In the genomic region with DNA sequence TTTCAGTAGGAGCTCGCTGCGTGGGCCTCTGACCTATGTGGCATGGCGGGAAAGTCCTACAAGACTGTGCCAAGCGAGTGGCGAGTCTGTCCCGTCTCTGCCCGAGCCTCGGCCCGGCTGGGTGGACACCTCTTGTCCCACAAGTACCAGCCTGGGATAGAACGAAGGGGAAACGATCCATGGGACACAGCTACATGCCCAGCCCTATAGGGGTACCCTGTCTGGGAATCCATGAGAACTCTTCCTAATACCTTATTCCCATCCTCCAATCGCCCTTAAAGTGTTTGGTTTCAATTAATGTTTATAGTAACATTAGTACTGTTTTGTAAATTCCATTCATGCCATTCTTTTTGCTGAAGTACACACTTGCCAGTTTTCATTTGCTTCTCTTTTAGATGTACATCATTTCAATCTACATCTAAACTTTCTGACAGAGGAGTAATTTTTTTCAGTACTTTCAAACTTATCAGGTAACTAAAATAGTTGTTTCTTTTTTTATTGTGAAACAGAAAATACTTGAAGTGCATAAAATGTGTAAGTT, we compare ENCODE assay signal across 1 cellular context.
TF ChIP-seq lines count a peak whose summit lies in the region.

No MANE protein-coding gene starts in this region.

TF ChIP-seq in HepG2, 621 proteins besides CTCF, POLR2A, EP300 and RAD21:
- TF ChIP-seq ZNF274 (CRISPR knock-in tag; IDR thresholded peaks at IDR 0.05) (peak; percentile 8; the same call in 1 of the 2 replicates), ZNF547 (CRISPR knock-in tag; IDR thresholded peaks at IDR 0.05) (peak; percentile 7; the same call in 1 of the 2 replicates), ZNF563 (CRISPR knock-in tag; IDR thresholded peaks at IDR 0.05) (no peak), HES4 (CRISPR knock-in tag; IDR thresholded peaks at IDR 0.05; ENCODE audit: borderline replicate concordance) (0 out of 2 replicates have a peak, but pooled peaks have one; percentile 31), KLF6 (CRISPR knock-in tag; IDR thresholded peaks at IDR 0.05) (no peak), ZNF629 (CRISPR knock-in tag; conservative IDR thresholded peaks at IDR 0.05) (no peak), MED13 (CRISPR knock-in tag; IDR thresholded peaks at IDR 0.05) (0 out of 2 replicates have a peak, but pooled peaks have one; percentile 13), ONECUT2 (CRISPR knock-in tag; IDR thresholded peaks at IDR 0.05) (no peak), LCORL (IDR thresholded peaks at IDR 0.05) (no peak), LCORL (CRISPR knock-in tag; IDR thresholded peaks at IDR 0.05) (peak; percentile 43; the same call in 1 of the 2 replicates), DR1 (CRISPR knock-in tag; IDR thresholded peaks at IDR 0.05) (no peak), ZNF160 (CRISPR knock-in tag; IDR thresholded peaks at IDR 0.05) (peak; percentile 10; the same call in 1 of the 2 replicates), ZNF777 (CRISPR knock-in tag; IDR thresholded peaks at IDR 0.05) (0 out of 2 replicates have a peak, but pooled peaks have one; percentile 33), ATF1 (CRISPR knock-in tag; IDR thresholded peaks at IDR 0.05) (no peak), EED (CRISPR knock-in tag; IDR thresholded peaks at IDR 0.05) (0 out of 2 replicates have a peak, but pooled peaks have one; percentile 1), RXRA (CRISPR knock-in tag; IDR thresholded peaks at IDR 0.05) (0 out of 2 replicates have a peak, but pooled peaks have one; percentile 8), ZNF747 (CRISPR knock-in tag; IDR thresholded peaks at IDR 0.05; ENCODE audit: borderline replicate concordance) (0 out of 2 replicates have a peak, but pooled peaks have one; percentile 4), GLI4 (CRISPR knock-in tag; IDR thresholded peaks at IDR 0.05; ENCODE audit: borderline replicate concordance) (0 out of 2 replicates have a peak, but pooled peaks have one; percentile 8), REPIN1 (CRISPR knock-in tag; IDR thresholded peaks at IDR 0.05; ENCODE audit: borderline replicate concordance, low read depth) (0 out of 2 replicates have a peak, but pooled peaks have one; percentile 37), TEAD3 (CRISPR knock-in tag; optimal IDR thresholded peaks at IDR 0.05; ENCODE audit: borderline replicate concordance) (peak; percentile 1)
- TF ChIP-seq, protein P1, sequence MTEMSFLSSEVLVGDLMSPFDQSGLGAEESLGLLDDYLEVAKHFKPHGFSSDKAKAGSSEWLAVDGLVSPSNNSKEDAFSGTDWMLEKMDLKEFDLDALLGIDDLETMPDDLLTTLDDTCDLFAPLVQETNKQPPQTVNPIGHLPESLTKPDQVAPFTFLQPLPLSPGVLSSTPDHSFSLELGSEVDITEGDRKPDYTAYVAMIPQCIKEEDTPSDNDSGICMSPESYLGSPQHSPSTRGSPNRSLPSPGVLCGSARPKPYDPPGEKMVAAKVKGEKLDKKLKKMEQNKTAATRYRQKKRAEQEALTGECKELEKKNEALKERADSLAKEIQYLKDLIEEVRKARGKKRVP (CRISPR knock-in tag; IDR thresholded peaks at IDR 0.05) = 0 out of 4 replicates have a peak, but pooled peaks of 1 of the 2 experiments have one; percentile 17
- TF ChIP-seq, protein P2, sequence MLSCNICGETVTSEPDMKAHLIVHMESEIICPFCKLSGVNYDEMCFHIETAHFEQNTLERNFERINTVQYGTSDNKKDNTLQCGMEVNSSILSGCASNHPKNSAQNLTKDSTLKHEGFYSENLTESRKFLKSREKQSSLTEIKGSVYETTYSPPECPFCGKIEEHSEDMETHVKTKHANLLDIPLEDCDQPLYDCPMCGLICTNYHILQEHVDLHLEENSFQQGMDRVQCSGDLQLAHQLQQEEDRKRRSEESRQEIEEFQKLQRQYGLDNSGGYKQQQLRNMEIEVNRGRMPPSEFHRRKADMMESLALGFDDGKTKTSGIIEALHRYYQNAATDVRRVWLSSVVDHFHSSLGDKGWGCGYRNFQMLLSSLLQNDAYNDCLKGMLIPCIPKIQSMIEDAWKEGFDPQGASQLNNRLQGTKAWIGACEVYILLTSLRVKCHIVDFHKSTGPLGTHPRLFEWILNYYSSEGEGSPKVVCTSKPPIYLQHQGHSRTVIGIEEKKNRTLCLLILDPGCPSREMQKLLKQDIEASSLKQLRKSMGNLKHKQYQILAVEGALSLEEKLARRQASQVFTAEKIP (CRISPR knock-in tag; IDR thresholded peaks at IDR 0.05; ENCODE audit: borderline replicate concordance) = no peak
- TF ChIP-seq, protein P3, sequence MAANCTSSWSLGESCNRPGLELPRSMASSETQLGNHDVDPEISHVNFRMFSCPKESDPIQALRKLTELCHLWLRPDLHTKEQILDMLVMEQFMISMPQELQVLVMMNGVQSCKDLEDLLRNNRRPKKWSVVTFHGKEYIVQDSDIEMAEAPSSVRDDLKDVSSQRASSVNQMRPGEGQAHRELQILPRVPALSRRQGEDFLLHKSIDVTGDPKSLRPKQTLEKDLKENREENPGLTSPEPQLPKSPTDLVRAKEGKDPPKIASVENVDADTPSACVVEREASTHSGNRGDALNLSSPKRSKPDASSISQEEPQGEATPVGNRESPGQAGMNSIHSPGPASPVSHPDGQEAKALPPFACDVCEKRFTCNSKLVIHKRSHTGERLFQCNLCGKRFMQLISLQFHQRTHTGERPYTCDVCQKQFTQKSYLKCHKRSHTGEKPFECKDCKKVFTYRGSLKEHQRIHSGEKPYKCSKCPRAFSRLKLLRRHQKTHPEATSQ (CRISPR knock-in tag; IDR thresholded peaks at IDR 0.05; ENCODE audit: borderline replicate concordance) = 0 out of 2 replicates have a peak, but pooled peaks have one; percentile 32
- TF ChIP-seq, protein P4, sequence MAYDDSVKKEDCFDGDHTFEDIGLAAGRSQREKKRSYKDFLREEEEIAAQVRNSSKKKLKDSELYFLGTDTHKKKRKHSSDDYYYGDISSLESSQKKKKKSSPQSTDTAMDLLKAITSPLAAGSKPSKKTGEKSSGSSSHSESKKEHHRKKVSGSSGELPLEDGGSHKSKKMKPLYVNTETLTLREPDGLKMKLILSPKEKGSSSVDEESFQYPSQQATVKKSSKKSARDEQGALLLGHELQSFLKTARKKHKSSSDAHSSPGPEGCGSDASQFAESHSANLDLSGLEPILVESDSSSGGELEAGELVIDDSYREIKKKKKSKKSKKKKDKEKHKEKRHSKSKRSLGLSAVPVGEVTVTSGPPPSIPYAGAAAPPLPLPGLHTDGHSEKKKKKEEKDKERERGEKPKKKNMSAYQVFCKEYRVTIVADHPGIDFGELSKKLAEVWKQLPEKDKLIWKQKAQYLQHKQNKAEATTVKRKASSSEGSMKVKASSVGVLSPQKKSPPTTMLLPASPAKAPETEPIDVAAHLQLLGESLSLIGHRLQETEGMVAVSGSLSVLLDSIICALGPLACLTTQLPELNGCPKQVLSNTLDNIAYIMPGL (CRISPR knock-in tag; IDR thresholded peaks at IDR 0.05; ENCODE audit: borderline replicate concordance in 1 of 2, low read depth in 1 of 2) = no peak
- TF ChIP-seq, protein P5, sequence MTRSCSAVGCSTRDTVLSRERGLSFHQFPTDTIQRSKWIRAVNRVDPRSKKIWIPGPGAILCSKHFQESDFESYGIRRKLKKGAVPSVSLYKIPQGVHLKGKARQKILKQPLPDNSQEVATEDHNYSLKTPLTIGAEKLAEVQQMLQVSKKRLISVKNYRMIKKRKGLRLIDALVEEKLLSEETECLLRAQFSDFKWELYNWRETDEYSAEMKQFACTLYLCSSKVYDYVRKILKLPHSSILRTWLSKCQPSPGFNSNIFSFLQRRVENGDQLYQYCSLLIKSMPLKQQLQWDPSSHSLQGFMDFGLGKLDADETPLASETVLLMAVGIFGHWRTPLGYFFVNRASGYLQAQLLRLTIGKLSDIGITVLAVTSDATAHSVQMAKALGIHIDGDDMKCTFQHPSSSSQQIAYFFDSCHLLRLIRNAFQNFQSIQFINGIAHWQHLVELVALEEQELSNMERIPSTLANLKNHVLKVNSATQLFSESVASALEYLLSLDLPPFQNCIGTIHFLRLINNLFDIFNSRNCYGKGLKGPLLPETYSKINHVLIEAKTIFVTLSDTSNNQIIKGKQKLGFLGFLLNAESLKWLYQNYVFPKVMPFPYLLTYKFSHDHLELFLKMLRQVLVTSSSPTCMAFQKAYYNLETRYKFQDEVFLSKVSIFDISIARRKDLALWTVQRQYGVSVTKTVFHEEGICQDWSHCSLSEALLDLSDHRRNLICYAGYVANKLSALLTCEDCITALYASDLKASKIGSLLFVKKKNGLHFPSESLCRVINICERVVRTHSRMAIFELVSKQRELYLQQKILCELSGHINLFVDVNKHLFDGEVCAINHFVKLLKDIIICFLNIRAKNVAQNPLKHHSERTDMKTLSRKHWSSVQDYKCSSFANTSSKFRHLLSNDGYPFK (CRISPR knock-in tag; IDR thresholded peaks at IDR 0.05; ENCODE audit: borderline replicate concordance) = peak; percentile 96; the same call in 1 of the 2 replicates
- TF ChIP-seq, protein P6, sequence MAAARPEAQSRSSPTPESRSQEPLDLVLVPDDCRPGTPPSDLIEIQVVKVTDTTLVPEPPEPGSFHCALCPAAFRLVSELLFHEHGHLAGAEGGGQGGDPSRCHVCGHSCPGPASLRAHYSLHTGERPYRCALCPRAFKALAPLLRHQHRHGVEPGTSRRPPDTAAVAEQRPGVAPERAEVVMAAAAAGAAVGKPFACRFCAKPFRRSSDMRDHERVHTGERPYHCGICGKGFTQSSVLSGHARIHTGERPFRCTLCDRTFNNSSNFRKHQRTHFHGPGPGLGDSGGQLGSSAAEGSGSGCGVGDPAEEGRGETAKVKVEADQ (CRISPR knock-in tag; IDR thresholded peaks at IDR 0.05; ENCODE audit: borderline replicate concordance) = no peak
TF ChIP-seq in HepG2: peak in this region for 16.
